10 cellular contexts compared by ENCODE assay signal in genomic region chr1:51863384-51863783, GRCh38. TPM values are rescaled to one million over a fixed set of nuclear protein-coding genes. Genes with fewer than 3 reads are reported as not detected.
DNase-seq lines count a peak whose midpoint lies in the region; ATAC-seq, FAIRE-seq and TF ChIP-seq lines count a peak whose summit lies in the region.
"Had no signal": no experiment of that assay in that cellular context is flagged by ENCODE, and none has a peak within 500 bp of the region (broad histone marks: within the 10 kb centered on the region; RNA-seq: fewer than 3 reads in every experiment).

No MANE protein-coding gene starts in this region.

- H4K5ac ChIP-seq in H9 (ENCODE audit: insufficient read length, low read depth, low read length) = no peak overlapping the region

- no peaks in the 10 kb centered on the region for H4K20me1 ChIP-seq in H9 (ENCODE audit: control insufficient read depth, insufficient read depth, insufficient read length)

- no peaks in the 10 kb centered on the region for H3K23me2 ChIP-seq in H9 (ENCODE audit: insufficient read length, low read depth, low read length, poor library complexity, severe bottlenecking)

- no peak for FAIRE-seq in frontal cortex (lab: Jason Lieb, UNC)

- H2AFZ ChIP-seq in H9 (ENCODE audit: low read length) = no peak overlapping the region

- peak overlapping the region in 2 of 3 experiments; percentile 27 to 88; a peak in 2 of 7 replicates for H3K27ac Mint-ChIP-seq in H9
- peak overlapping the region in 7 of 10 donors; percentile 6 to 76 (median 57) for H3K27ac Mint-ChIP-seq in naive thymus-derived CD8-positive, alpha-beta T cell

- H2BK12ac ChIP-seq in H9 (ENCODE audit: insufficient read length, low read depth, low read length) = no peak overlapping the region

- H3K18ac ChIP-seq in H9 (ENCODE audit: insufficient read length, low read depth, low read length) = no peak overlapping the region

- H3K9me3 ChIP-seq in H9 (ENCODE audit: control insufficient read depth, low read depth, low read length) = no peaks in the 10 kb centered on the region
- H3K9me3 ChIP-seq: lower lobe of right lung had no signal

- H3K79me2 ChIP-seq in H9 (ENCODE audit: insufficient read depth, low read length) = no peaks in the 10 kb centered on the region; the same call in 1 of the 2 replicates

- H2BK5ac ChIP-seq in H9 (ENCODE audit: insufficient read length, low read length) = no peak overlapping the region

- WGBS in H9 (ENCODE audit: extremely low coverage, insufficient read length, low lambda C conversion rate) = no CpG with 5 or more reads among the region's 2 CpGs

- H3K27me3 Mint-ChIP-seq in H9 (ENCODE audit: low read depth) = no peaks in the 10 kb centered on the region
- no peaks in the 10 kb centered on the region for H3K27me3 Mint-ChIP-seq in naive thymus-derived CD8-positive, alpha-beta T cell

- H3K9me3 Mint-ChIP-seq in H9 = no peaks in the 10 kb centered on the region
- no peaks in the 10 kb centered on the region for H3K9me3 Mint-ChIP-seq in naive thymus-derived CD8-positive, alpha-beta T cell

- DNase-seq in H9 (no peak), MV-4-11 (lab: John Stamatoyannopoulos, UW) (peak; percentile 84), coronary artery (ENCODE audit: low spot score) (no peak), frontal cortex (ENCODE audit: low spot score in 2 of 2) (no peak), inferior parietal cortex (ENCODE audit: extremely low spot score) (no peak)
- DNase-seq in naive thymus-derived CD8-positive, alpha-beta T cell = peak in 3 of 10 donors; percentile 11 to 44 (median 27)
- DNase-seq: lower lobe of right lung, NCI-H226, retina had no signal

- H3K4me2 ChIP-seq in H9 (ENCODE audit: insufficient read depth, insufficient read length, low read length) = no peak overlapping the region

- H4K91ac ChIP-seq in H9 (ENCODE audit: insufficient read length, low read depth, low read length) = no peak overlapping the region

- H3K4me1 ChIP-seq in H9 (ENCODE audit: insufficient read depth, low read length) = peaks cover 8% of the 10 kb centered on the region; the same call in 1 of the 2 replicates
- H3K4me1 ChIP-seq: lower lobe of right lung had no signal

- H3K4me3 ChIP-seq in coronary artery = no peak overlapping the region
- H3K4me3 ChIP-seq: lower lobe of right lung had no signal

- no peak overlapping the region for H3K23ac ChIP-seq in H9 (ENCODE audit: insufficient read length, low read depth, low read length)

- H3K56ac ChIP-seq in H9 (ENCODE audit: insufficient read length, low read depth, low read length) = no peak overlapping the region

- ATAC-seq in GM18517 (IDR thresholded peaks at IDR 0.05; ENCODE audit: unreplicated experiment) = peak; percentile 71
- peak in 1 of 2 donors; percentile 69 for ATAC-seq in naive thymus-derived CD8-positive, alpha-beta T cell
- ATAC-seq: lower lobe of right lung had no signal

- H3T11ph ChIP-seq in H9 (ENCODE audit: low read length) = no peak overlapping the region

- no peak overlapping the region for H3K9ac ChIP-seq in H9 (ENCODE audit: extremely low read depth, insufficient read length, low read length)

- peaks cover 27% of the 10 kb centered on the region in 2 experiments for H3K4me1 Mint-ChIP-seq in H9
- peaks cover 19 to 64% (median 43%) of the 10 kb centered on the region in 4 donors for H3K4me1 Mint-ChIP-seq in naive thymus-derived CD8-positive, alpha-beta T cell

- POLR2A ChIA-PET in naive thymus-derived CD8-positive, alpha-beta T cell (lab: Charles Lee) = no interaction called here

- no peak overlapping the region for H2BK15ac ChIP-seq in H9 (ENCODE audit: low read depth, low read length)

- H3K27me3 ChIP-seq in H9 (ENCODE audit: insufficient read depth, low read length) = no peaks in the 10 kb centered on the region

- no peak overlapping the region for H3K4me3 Mint-ChIP-seq in H9
- H3K4me3 Mint-ChIP-seq in naive thymus-derived CD8-positive, alpha-beta T cell = peak overlapping the region in 2 of 10 donors; percentile 14 to 37

- H3K4ac ChIP-seq in H9 (ENCODE audit: low read depth, low read length) = no peak overlapping the region

- no peak overlapping the region for H3K14ac ChIP-seq in H9 (ENCODE audit: insufficient read depth, low read length)

- H3K27ac ChIP-seq in H9 (ENCODE audit: insufficient read length, low read depth, low read length) (no peak overlapping the region), coronary artery (no peak overlapping the region)
- H3K27ac ChIP-seq: lower lobe of right lung had no signal

- TF ChIP-seq CTCF in H9 (conservative IDR thresholded peaks at IDR 0.05) (no peak), coronary artery (IDR thresholded peaks at IDR 0.05) (no peak)

- H2AK5ac ChIP-seq in H9 (ENCODE audit: insufficient read length, low read length) = no peak overlapping the region

- H3K79me1 ChIP-seq in H9 (ENCODE audit: insufficient read depth, low read depth, low read length, poor library complexity, severe bottlenecking) = peaks cover 14% of the 10 kb centered on the region

- no peak overlapping the region for H4K8ac ChIP-seq in H9 (replicated peaks; ENCODE audit: insufficient read length, low read depth, low read length)

- H3K36me3 Mint-ChIP-seq in H9 (ENCODE audit: insufficient read depth in 1 of 3, low read depth in 3 of 3) = no peaks in the 10 kb centered on the region
- H3K36me3 Mint-ChIP-seq in naive thymus-derived CD8-positive, alpha-beta T cell = peaks cover 0 to 22% (median 4%) of the 10 kb centered on the region in 3 donors

- no peak overlapping the region for H2BK120ac ChIP-seq in H9 (ENCODE audit: low read depth, low read length, poor library complexity, severe bottlenecking)

- H2BK20ac ChIP-seq in H9 (ENCODE audit: low read depth, low read length, poor library complexity, severe bottlenecking) = no peak overlapping the region

RNA-seq across cellular contexts. Expression of gene NRDC, which starts 15.1 kb away (rescaled TPM):
- total RNA-seq in H9 (2021) (147 TPM in 2 replicates), frontal cortex (65.2 TPM)
- total RNA-seq in naive thymus-derived CD8-positive, alpha-beta T cell = 100 to 1,000 TPM; 137 to 145 TPM
- polyA plus RNA-seq in naive thymus-derived CD8-positive, alpha-beta T cell = 10 to 100 TPM; 54.8 to 70.1 (median 63.3) TPM
